1 cellular context compared by ENCODE assay signal in genomic region chr19:17001603-17002183, GRCh38.
TF ChIP-seq lines count a peak whose summit lies in the region.

No MANE protein-coding gene starts in this region.

TF ChIP-seq in HepG2, 621 proteins besides CTCF, POLR2A, EP300 and RAD21 (continued from another document):
- TF ChIP-seq ZNF512B (CRISPR knock-in tag; IDR thresholded peaks at IDR 0.05; ENCODE audit: borderline replicate concordance) (no peak), ZFX (CRISPR knock-in tag; IDR thresholded peaks at IDR 0.05; ENCODE audit: low read depth) (no peak), HNRNPL (IDR thresholded peaks at IDR 0.05; ENCODE audit: low read depth, low read length) (no peak)
